9 cellular contexts compared by ENCODE assay signal in the genomic region with DNA sequence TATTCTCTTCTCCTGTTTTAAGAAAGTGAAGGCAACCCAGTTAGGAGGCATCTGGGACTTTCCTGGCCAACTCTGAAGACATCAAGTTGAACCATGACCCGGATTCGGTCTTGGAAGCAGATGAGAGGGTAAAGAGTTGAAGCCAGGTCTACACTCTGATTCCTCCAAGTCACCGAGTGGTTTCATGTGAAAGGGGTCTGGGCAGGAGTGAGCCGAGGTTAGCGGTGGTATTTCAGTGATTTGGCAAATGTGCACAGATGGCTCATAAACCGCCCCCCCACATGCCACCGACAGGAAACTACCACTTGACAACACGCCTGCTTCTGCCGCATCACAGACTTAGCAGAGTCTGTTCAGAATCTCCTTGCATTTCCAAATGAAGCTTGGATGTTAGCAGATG. TPM values are rescaled to one million over a fixed set of nuclear protein-coding genes. Genes with fewer than 3 reads are reported as not detected.
DNase-seq lines count a peak whose midpoint lies in the region; ATAC-seq, FAIRE-seq and TF ChIP-seq lines count a peak whose summit lies in the region.
"Had no signal": no experiment of that assay in that cellular context is flagged by ENCODE, and none has a peak within 500 bp of the region (broad histone marks: within the 10 kb centered on the region; RNA-seq: fewer than 3 reads in every experiment).

No MANE protein-coding gene starts in this region.

- no peak for FAIRE-seq in kidney (lab: Jason Lieb, UNC)
- FAIRE-seq: keratinocyte had no signal

- no peaks in the 10 kb centered on the region for H3K36me3 ChIP-seq in osteoblast (ENCODE audit: insufficient read depth, low read length)
- no peaks in the 10 kb centered on the region for H3K36me3 ChIP-seq in kidney (ENCODE audit: control insufficient read depth in 1 of 2, insufficient read depth in 2 of 2, low read length in 2 of 2)

- no peak overlapping the region for H3K4me2 ChIP-seq in osteoblast (ENCODE audit: insufficient read depth, low read length)

- no peak overlapping the region for H3K27ac ChIP-seq in osteoblast (ENCODE audit: low read depth, low read length)
- no peak overlapping the region for H3K27ac ChIP-seq in kidney (ENCODE audit: low read depth in 2 of 2, low read length in 2 of 2)

- intact Hi-C loops in kidney (cut with DNase I), result no loop called here

- DNase-seq in NCI-H1694 treated with DMSO at 0.1 percent for 48 hours (lab: John Stamatoyannopoulos, UW) (peak; percentile 95), osteoblast (ENCODE audit: insufficient read length, low spot score, missing footprints) (no peak), LoVo (ENCODE audit: low spot score) (no peak), kidney (no peak), COLO668 (lab: John Stamatoyannopoulos, UW; ENCODE audit: unreplicated experiment) (no peak)
- DNase-seq in activated CD8-positive, alpha-beta memory T cell treated with anti-CD3 and anti-CD28 coated beads for 24 hours, result peak; percentile 82

- H3K27me3 ChIP-seq in osteoblast (ENCODE audit: insufficient read depth, low read length), result no peaks in the 10 kb centered on the region

- H3K9ac ChIP-seq in kidney (ENCODE audit: low read length in 2 of 2), result no peak overlapping the region

- ATAC-seq in GM21515 (IDR thresholded peaks at IDR 0.05; ENCODE audit: unreplicated experiment), result peak; percentile 64
- no peak for ATAC-seq in HG03520 (IDR thresholded peaks at IDR 0.05; ENCODE audit: unreplicated experiment)

- no peaks in the 10 kb centered on the region for H3K79me2 ChIP-seq in osteoblast (ENCODE audit: insufficient read depth, low read length)

- H3K4me3 ChIP-seq in osteoblast (ENCODE audit: insufficient read depth, low read length), result no peak overlapping the region
- H3K4me3 ChIP-seq in kidney (ENCODE audit: low read length in 2 of 2), result no peak overlapping the region

- H3K4me1 ChIP-seq in osteoblast (ENCODE audit: insufficient read depth, low read length) (peaks cover 6% of the 10 kb centered on the region), kidney (ENCODE audit: control insufficient read depth in 1 of 2, insufficient read depth in 1 of 2, low read depth in 1 of 2, low read length in 2 of 2) (no peaks in the 10 kb centered on the region)

- no peaks in the 10 kb centered on the region for H4K20me1 ChIP-seq in osteoblast (ENCODE audit: insufficient read depth, low read length)

- H3K9me3 ChIP-seq in osteoblast (ENCODE audit: low read depth, low read length) (no peaks in the 10 kb centered on the region), kidney (ENCODE audit: control insufficient read depth in 1 of 2, low read length in 2 of 2) (no peaks in the 10 kb centered on the region)

- TF ChIP-seq CTCF in osteoblast (IDR thresholded peaks at IDR 0.05; ENCODE audit: extremely low read depth, low read depth, low read length) (no peak), kidney (IDR thresholded peaks at IDR 0.05; ENCODE audit: borderline replicate concordance, extremely low read depth, insufficient read depth) (no peak)

- H2AFZ ChIP-seq in osteoblast (ENCODE audit: low read length), result peak overlapping the region; percentile 25

RNA-seq across cellular contexts. Expression of a gene that starts 11.3 kb away (rescaled TPM):
- 53.6 and 57.5 TPM in 2 replicates for total RNA-seq in osteoblast
- total RNA-seq in kidney, result 95.8 TPM
- polyA plus RNA-seq in kidney (ENCODE audit: insufficient read depth, low read depth, low replicate concordance), result 53.7 TPM

RNA-seq across cellular contexts. Expression of a gene that starts 15.8 kb away (rescaled TPM):
- total RNA-seq in osteoblast (18.3 and 26.1 TPM in 2 replicates), kidney (104 TPM)
- polyA plus RNA-seq in kidney (ENCODE audit: insufficient read depth, low read depth, low replicate concordance), result 475 TPM
- polyA plus RNA-seq: keratinocyte had no signal

RNA-seq across cellular contexts. Expression of a gene that starts 21.9 kb away (rescaled TPM):
- 5.0 and 6.2 TPM in 2 replicates for total RNA-seq in osteoblast
- 3.7 TPM for total RNA-seq in kidney
- polyA plus RNA-seq in kidney (ENCODE audit: insufficient read depth, low read depth, low replicate concordance), result 5.2 TPM

RNA-seq across cellular contexts. Expression of a gene that starts 33.9 kb away (rescaled TPM):
- total RNA-seq in osteoblast (1.8 and 3.8 TPM in 2 replicates), kidney (31.6 TPM)
- polyA plus RNA-seq in kidney (ENCODE audit: insufficient read depth, low read depth, low replicate concordance), result 15.8 TPM

RNA-seq across cellular contexts. Expression of a gene that starts 34.1 kb away (rescaled TPM):
- total RNA-seq in osteoblast, result 1.8 and 4.0 TPM in 2 replicates
- total RNA-seq in kidney, result 17.1 TPM
- 23.2 TPM for polyA plus RNA-seq in kidney (ENCODE audit: insufficient read depth, low read depth, low replicate concordance)

Comparison
In these comparisons a context has a peak if more than half of its experiments do, and no peak if none do; other contexts are left out.
1. DNase-seq: peak in NCI-H1694 treated with DMSO at 0.1 percent for 48 hours (single experiment) and activated CD8-positive, alpha-beta memory T cell treated with anti-CD3 and anti-CD28 coated beads for 24 hours (single experiment); none in osteoblast (single experiment), LoVo (single experiment), kidney (single experiment) and COLO668 (single experiment).